In the genomic region with DNA sequence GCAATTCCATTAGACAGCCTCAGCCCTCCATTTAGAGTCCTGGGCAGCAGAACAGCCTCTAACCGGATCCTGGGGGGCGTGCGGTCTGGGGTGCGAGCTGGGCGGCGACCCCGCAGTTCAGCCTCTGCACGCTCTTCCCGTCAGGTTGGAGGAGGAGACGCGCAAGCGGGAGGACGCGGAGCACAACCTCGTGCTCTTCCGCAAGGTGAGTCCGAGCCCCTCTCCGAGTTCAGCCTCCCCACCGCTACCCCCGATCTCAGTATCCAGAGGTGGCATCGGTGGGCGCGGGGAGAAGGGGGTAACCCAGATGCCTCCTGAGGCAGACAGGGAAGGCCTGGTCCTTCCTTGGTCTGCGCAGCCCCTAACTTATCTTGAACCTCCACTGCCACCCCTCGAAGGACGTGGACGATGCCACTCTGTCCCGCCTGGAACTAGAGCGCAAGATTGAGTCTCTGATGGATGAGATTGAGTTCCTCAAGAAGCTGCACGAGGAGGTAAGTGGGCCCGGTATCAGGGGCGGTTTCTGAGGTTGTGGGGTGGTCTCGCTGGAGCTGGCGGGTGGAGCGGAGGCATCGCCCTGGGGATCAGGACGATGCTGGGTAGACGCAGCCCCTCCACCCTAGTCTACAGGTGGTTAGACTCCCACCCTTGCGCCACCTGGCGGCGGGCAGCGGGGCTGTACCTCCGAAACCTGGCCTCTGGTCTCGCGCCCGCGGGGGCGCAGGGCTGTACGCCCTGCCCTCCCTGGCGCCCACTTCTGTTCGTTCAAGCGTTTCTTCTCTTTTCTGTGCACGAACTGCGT, we compare ENCODE assay signal across 9 cellular contexts. TPM values are rescaled to one million over a fixed set of nuclear protein-coding genes. Genes with fewer than 3 reads are reported as not detected.
DNase-seq lines count a peak whose midpoint lies in the region; ATAC-seq and TF ChIP-seq lines count a peak whose summit lies in the region.
"Had no signal": no experiment of that assay in that cellular context is flagged by ENCODE, and none has a peak within 500 bp of the region (broad histone marks: within the 10 kb centered on the region; RNA-seq: fewer than 3 reads in every experiment).

No MANE protein-coding gene starts in this region.

- H3K4me3 Mint-ChIP-seq in activated T-helper 2 cell treated with anti-CD3 and anti-CD28 coated beads, Interferon-gamma antibody, Interleukin-2, Interleukin-4, amounts not matched to agents 10 μg/mL and 5 μg/mL and 100 μg/mL, durations not matched to agents 14 hours and 24 hours and 36 hours (ENCODE audit: low read depth) = peak overlapping the region; percentile 57

- H3K4me1 ChIP-seq in spleen = peaks cover 10 to 50% (median 34%) of the 10 kb centered on the region in 6 donors

- H3K27me3 ChIP-seq in spleen (replicated peaks in 1 of 7) = peaks cover 17 to 90% (median 50%) of the 10 kb centered on the region in 7 donors

- H3K9me3 ChIP-seq in spleen = no peaks in the 10 kb centered on the region

- H3K27ac Mint-ChIP-seq in activated T-helper 2 cell treated with anti-CD3 and anti-CD28 coated beads, Interferon-gamma antibody, Interleukin-2, Interleukin-4, amounts not matched to agents 10 μg/mL and 5 μg/mL and 100 μg/mL, durations not matched to agents 14 hours and 24 hours and 36 hours = no peak overlapping the region

- H3K4me3 ChIP-seq in spleen = peak overlapping the region in 7 of 8 donors; percentile 18 to 62 (median 25)

- 17 to 25% (median 20%) methylated on average over 37 to 54 of the region's 54 CpGs for WGBS in spleen, 5 donors

- H3K27me3 Mint-ChIP-seq in activated T-helper 2 cell treated with anti-CD3 and anti-CD28 coated beads, Interferon-gamma antibody, Interleukin-2, Interleukin-4, amounts not matched to agents 10 μg/mL and 5 μg/mL and 100 μg/mL, durations not matched to agents 14 hours and 24 hours and 36 hours (ENCODE audit: low read depth) = peaks cover 52% of the 10 kb centered on the region

- no peaks in the 10 kb centered on the region for H3K9me3 Mint-ChIP-seq in activated T-helper 2 cell treated with anti-CD3 and anti-CD28 coated beads, Interferon-gamma antibody, Interleukin-2, Interleukin-4, amounts not matched to agents 10 μg/mL and 5 μg/mL and 100 μg/mL, durations not matched to agents 14 hours and 24 hours and 36 hours

- no peak overlapping the region for H3K27ac ChIP-seq in spleen
- H3K27ac ChIP-seq: epithelial cell of prostate had no signal

- H3K36me3 Mint-ChIP-seq in activated T-helper 2 cell treated with anti-CD3 and anti-CD28 coated beads, Interferon-gamma antibody, Interleukin-2, Interleukin-4, amounts not matched to agents 10 μg/mL and 5 μg/mL and 100 μg/mL, durations not matched to agents 14 hours and 24 hours and 36 hours (ENCODE audit: low read depth) = no peaks in the 10 kb centered on the region

- intact Hi-C loops in activated T-helper 2 cell treated with anti-CD3 and anti-CD28 coated beads, Interferon-gamma antibody, Interleukin-2, Interleukin-4, amounts not matched to agents 10 μg/mL and 5 μg/mL and 100 μg/mL, durations not matched to agents 14 hours and 24 hours and 36 hours (cut with micrococcal nuclease) = loop anchor here (1.0 to 5.0 kb wide), 2 partner anchors 46 to 216 kb away; no protein-coding TSS in a partner anchor
- intact Hi-C loops in spleen (cut with DNase I; ENCODE audit: low total_unique reads) = no loop called here

- no peaks in the 10 kb centered on the region for H3K36me3 ChIP-seq in spleen

- no peak for TF ChIP-seq POLR2A in spleen (IDR thresholded peaks at IDR 0.05)

- TF ChIP-seq CTCF in spleen (IDR thresholded peaks at IDR 0.05 in 8 of 11, conservative IDR thresholded peaks at IDR 0.05 in 3 of 11) = peak in 10 of 11 experiments; percentile 11 to 80 (median 61)

- H3K4me1 Mint-ChIP-seq in activated T-helper 2 cell treated with anti-CD3 and anti-CD28 coated beads, Interferon-gamma antibody, Interleukin-2, Interleukin-4, amounts not matched to agents 10 μg/mL and 5 μg/mL and 100 μg/mL, durations not matched to agents 14 hours and 24 hours and 36 hours (ENCODE audit: low read depth) = peaks cover 17% of the 10 kb centered on the region

- ATAC-seq in HG03571 (IDR thresholded peaks at IDR 0.05; ENCODE audit: unreplicated experiment) (no peak), GM19023 (IDR thresholded peaks at IDR 0.05; ENCODE audit: unreplicated experiment) (no peak)

- DNase-seq in DMS 273 (lab: John Stamatoyannopoulos, UW; ENCODE audit: unreplicated experiment) = peak; percentile 45
- DNase-seq in DMS 273 treated with DMSO at 0.1 percent for 48 hours (lab: John Stamatoyannopoulos, UW) = no peak
- DNase-seq in NOMO-1 treated with dmso at 0.1 percent for 144 hours (lab: John Stamatoyannopoulos, UW; ENCODE audit: unreplicated experiment) = peak; percentile 17
- DNase-seq in activated T-helper 2 cell treated with anti-CD3 and anti-CD28 coated beads, Interferon-gamma antibody, Interleukin-2, Interleukin-4, amounts not matched to agents 10 μg/mL and 5 μg/mL and 100 μg/mL, durations not matched to agents 14 hours and 24 hours and 36 hours (ENCODE audit: low spot score) = peak; percentile 56
- peak; percentile 91 for DNase-seq in germinal center (ENCODE audit: low spot score)
- DNase-seq in spleen = peak; percentile 86

RNA-seq across cellular contexts. Expression of gene PRPH, which starts 1.3 kb away (rescaled TPM):
- not detected in 2 replicates for total RNA-seq in activated T-helper 2 cell treated with anti-CD3 and anti-CD28 coated beads, Interferon-gamma antibody, Interleukin-2, Interleukin-4, amounts not matched to agents 10 μg/mL and 5 μg/mL and 100 μg/mL, durations not matched to agents 14 hours and 24 hours and 36 hours
- total RNA-seq in spleen = 1 to 10 TPM in 3 of 7 donors, under 1 TPM in 4; 0.26 to 2.6 (median 0.98) TPM
- polyA plus RNA-seq in spleen = 1 to 10 TPM in 2 of 3 donors, under 1 TPM in 1; 0.67 to 3.0 (median 2.5) TPM

RNA-seq across cellular contexts. Expression of gene TROAP, which starts 26.8 kb away (rescaled TPM):
- total RNA-seq in activated T-helper 2 cell treated with anti-CD3 and anti-CD28 coated beads, Interferon-gamma antibody, Interleukin-2, Interleukin-4, amounts not matched to agents 10 μg/mL and 5 μg/mL and 100 μg/mL, durations not matched to agents 14 hours and 24 hours and 36 hours = 58.3 and 59.3 TPM in 2 replicates
- total RNA-seq in spleen = 10 to 100 TPM in 1 of 7 donors, 1 to 10 TPM in 6; 2.5 to 11.9 (median 4.0) TPM
- polyA plus RNA-seq in spleen = 10 to 100 TPM in 1 of 3 donors, 1 to 10 TPM in 2; 3.2 to 10.8 (median 4.8) TPM

RNA-seq across cellular contexts. Expression of gene TUBA1C, which starts 31.4 kb away (rescaled TPM):
- total RNA-seq in activated T-helper 2 cell treated with anti-CD3 and anti-CD28 coated beads, Interferon-gamma antibody, Interleukin-2, Interleukin-4, amounts not matched to agents 10 μg/mL and 5 μg/mL and 100 μg/mL, durations not matched to agents 14 hours and 24 hours and 36 hours = 349 and 355 TPM in 2 replicates
- 10 to 100 TPM; 36.3 to 71.7 (median 57.4) TPM for total RNA-seq in spleen
- 10 to 100 TPM; 44.0 to 89.6 (median 82.0) TPM for polyA plus RNA-seq in spleen

RNA-seq across cellular contexts. Expression of gene C1QL4, which starts 40.8 kb away (rescaled TPM):
- total RNA-seq in activated T-helper 2 cell treated with anti-CD3 and anti-CD28 coated beads, Interferon-gamma antibody, Interleukin-2, Interleukin-4, amounts not matched to agents 10 μg/mL and 5 μg/mL and 100 μg/mL, durations not matched to agents 14 hours and 24 hours and 36 hours = not detected in 2 replicates
- total RNA-seq in spleen = not detected
- polyA plus RNA-seq in spleen = not detected

RNA-seq across cellular contexts. Expression of gene DNAJC22, which starts 50.5 kb away (rescaled TPM):
- 0.09 TPM in 1 of 2 replicates, not detected in the other for total RNA-seq in activated T-helper 2 cell treated with anti-CD3 and anti-CD28 coated beads, Interferon-gamma antibody, Interleukin-2, Interleukin-4, amounts not matched to agents 10 μg/mL and 5 μg/mL and 100 μg/mL, durations not matched to agents 14 hours and 24 hours and 36 hours
- total RNA-seq in spleen = 1 to 10 TPM in 2 of 7 donors, under 1 TPM in 5; 0.43 to 1.9 (median 0.89) TPM
- polyA plus RNA-seq in spleen = under 1 TPM; 0.10 to 0.48 (median 0.20) TPM
